Comparison of ENCODE assay signal across 9 cellular contexts in genomic region chr14:59631237-59631636, GRCh38. TPM values are rescaled to one million over a fixed set of nuclear protein-coding genes. Genes with fewer than 3 reads are reported as not detected.
DNase-seq lines count a peak whose midpoint lies in the region; ATAC-seq and TF ChIP-seq lines count a peak whose summit lies in the region.
"Had no signal": no experiment of that assay in that cellular context is flagged by ENCODE, and none has a peak within 500 bp of the region (broad histone marks: within the 10 kb centered on the region; RNA-seq: fewer than 3 reads in every experiment).

No MANE protein-coding gene starts in this region.

- peaks cover 11% of the 10 kb centered on the region for H3K4me1 Mint-ChIP-seq in CD14-positive monocyte
- peaks cover 1% of the 10 kb centered on the region for H3K4me1 Mint-ChIP-seq in activated T-cell treated with anti-CD3 and anti-CD28 coated beads, Interleukin-2, amount 50 U/mL, for 4 hours (ENCODE audit: low read depth)

- DNase-seq in CD14-positive monocyte (ENCODE audit: low spot score) = no peak
- peak; percentile 48 for DNase-seq in HEK293T (ENCODE audit: extremely low spot score)
- no peak for DNase-seq in RWPE2 (ENCODE audit: low spot score)
- DNase-seq in GM20000 (ENCODE audit: low spot score) = no peak
- no peak for DNase-seq in activated T-cell treated with anti-CD3 and anti-CD28 coated beads, Interleukin-2, amount 50 U/mL, for 4 hours
- DNase-seq in effector CD4-positive, alpha-beta T cell = no peak
- DNase-seq in effector memory CD4-positive, alpha-beta T cell = no peak

- peaks cover 60% of the 10 kb centered on the region for H3K27me3 ChIP-seq in RWPE2 (ENCODE audit: insufficient read depth, poor library complexity, severe bottlenecking)
- H3K27me3 ChIP-seq in iPS-18a (ENCODE audit: control insufficient read depth, insufficient read depth, low read length) = peaks cover 28% of the 10 kb centered on the region
- peaks cover 5% of the 10 kb centered on the region for H3K27me3 ChIP-seq in effector memory CD4-positive, alpha-beta T cell (replicated peaks; ENCODE audit: control insufficient read depth, insufficient read depth, low read length, poor library complexity, severe bottlenecking)

- H3K36me3 ChIP-seq in RWPE2 (ENCODE audit: low read depth) (no peaks in the 10 kb centered on the region), iPS-18a (ENCODE audit: control insufficient read depth, low read depth, low read length) (no peaks in the 10 kb centered on the region)
- no peaks in the 10 kb centered on the region for H3K36me3 ChIP-seq in effector memory CD4-positive, alpha-beta T cell (ENCODE audit: control insufficient read depth, insufficient read depth, low read length)
- H3K36me3 ChIP-seq: neutrophil had no signal

- H3K27me3 Mint-ChIP-seq in CD14-positive monocyte (ENCODE audit: low read depth in 3 of 3) = peaks cover 32 to 54% (median 39%) of the 10 kb centered on the region in 3 donors
- H3K27me3 Mint-ChIP-seq in activated T-cell treated with anti-CD3 and anti-CD28 coated beads, Interleukin-2, amount 50 U/mL, for 4 hours (ENCODE audit: low read depth) = peaks cover 35% of the 10 kb centered on the region

- H3K4me3 ChIP-seq in RWPE2 (ENCODE audit: severe bottlenecking) = no peak overlapping the region
- peak overlapping the region; percentile 67 for H3K4me3 ChIP-seq in iPS-18a (ENCODE audit: low read length)
- no peak overlapping the region for H3K4me3 ChIP-seq in effector memory CD4-positive, alpha-beta T cell (ENCODE audit: insufficient read depth, low read depth, low read length, poor library complexity, severe bottlenecking)

- peak overlapping the region in 1 of 2 donors; percentile 78 for H3K4me3 Mint-ChIP-seq in CD14-positive monocyte
- no peak overlapping the region for H3K4me3 Mint-ChIP-seq in activated T-cell treated with anti-CD3 and anti-CD28 coated beads, Interleukin-2, amount 50 U/mL, for 4 hours

- H3K9me3 Mint-ChIP-seq in CD14-positive monocyte = peaks cover 0 to 10% (median 0%) of the 10 kb centered on the region in 7 donors
- no peaks in the 10 kb centered on the region for H3K9me3 Mint-ChIP-seq in activated T-cell treated with anti-CD3 and anti-CD28 coated beads, Interleukin-2, amount 50 U/mL, for 4 hours

- H3K9me3 ChIP-seq in RWPE2 (ENCODE audit: severe bottlenecking) = no peaks in the 10 kb centered on the region
- H3K9me3 ChIP-seq in iPS-18a (ENCODE audit: control insufficient read depth, low read depth, low read length) = no peaks in the 10 kb centered on the region
- H3K9me3 ChIP-seq in effector memory CD4-positive, alpha-beta T cell (ENCODE audit: control insufficient read depth, low read length) = no peaks in the 10 kb centered on the region
- H3K9me3 ChIP-seq: neutrophil had no signal

- 0 out of 3 replicates have a peak, but pooled peaks have one; percentile 33 for ATAC-seq in RWPE2 (ENCODE audit: low read depth)
- no peak for ATAC-seq in activated T-cell treated with anti-CD3 and anti-CD28 coated beads, Interleukin-2, amount 50 U/mL, for 4 hours

- peaks cover 0 to 5% of the 10 kb centered on the region in 2 donors for H3K36me3 Mint-ChIP-seq in CD14-positive monocyte
- H3K36me3 Mint-ChIP-seq in activated T-cell treated with anti-CD3 and anti-CD28 coated beads, Interleukin-2, amount 50 U/mL, for 4 hours (ENCODE audit: insufficient read depth) = no peaks in the 10 kb centered on the region

- CTCF ChIA-PET in HEK293T (lab: Yijun Ruan, JAX) = no interaction called here

- no peak overlapping the region for H3K9ac ChIP-seq in iPS-18a (ENCODE audit: low read length)

- POLR2A ChIA-PET in HEK293T (lab: Yijun Ruan, JAX) = no interaction called here

- H3K4me1 ChIP-seq in RWPE2 (ENCODE audit: insufficient read depth, poor library complexity, severe bottlenecking) (no peaks in the 10 kb centered on the region), iPS-18a (ENCODE audit: control insufficient read depth, low read depth, low read length) (no peaks in the 10 kb centered on the region)
- no peaks in the 10 kb centered on the region for H3K4me1 ChIP-seq in effector memory CD4-positive, alpha-beta T cell (ENCODE audit: control insufficient read depth, insufficient read depth, low read length, poor library complexity, severe bottlenecking)

- H3K27ac Mint-ChIP-seq in CD14-positive monocyte = no peak overlapping the region

- no peak overlapping the region for H3K27ac ChIP-seq in RWPE2 (ENCODE audit: poor library complexity, severe bottlenecking)
- no peak overlapping the region for H3K27ac ChIP-seq in iPS-18a (ENCODE audit: low read length)
- no peak overlapping the region for H3K27ac ChIP-seq in effector memory CD4-positive, alpha-beta T cell (ENCODE audit: insufficient read depth, low read length, poor library complexity, severe bottlenecking)
- H3K27ac ChIP-seq: neutrophil had no signal

- TF ChIP-seq CTCF in CD14-positive monocyte (IDR thresholded peaks at IDR 0.05) (peak; percentile 48), RWPE2 (IDR thresholded peaks at IDR 0.05; ENCODE audit: poor library complexity, severe bottlenecking) (peak; percentile 32), GM20000 (IDR thresholded peaks at IDR 0.05; ENCODE audit: extremely low read depth, missing control alignments) (no peak)

- intact Hi-C loops in CD14-positive monocyte (cut with micrococcal nuclease) = loop anchor here in 1 of 2 donors (5.0 kb wide), 1 partner anchor 266 kb away; no protein-coding TSS in a partner anchor

TF ChIP-seq in HEK293T, 16 proteins besides CTCF, POLR2A, EP300 and RAD21:
- TF ChIP-seq LEF1 (IDR thresholded peaks at IDR 0.05; ENCODE audit: borderline replicate concordance) (no peak), ZNF384 (IDR thresholded peaks at IDR 0.05) (no peak), HDGF (IDR thresholded peaks at IDR 0.05; ENCODE audit: borderline replicate concordance) (no peak), FOXM1 (IDR thresholded peaks at IDR 0.05; ENCODE audit: borderline replicate concordance) (no peak), FOXA1 (IDR thresholded peaks at IDR 0.05) (no peak), BHLHE40 (IDR thresholded peaks at IDR 0.05; ENCODE audit: borderline replicate concordance) (no peak), CTBP1 (IDR thresholded peaks at IDR 0.05; ENCODE audit: borderline replicate concordance) (no peak), ELF4 (IDR thresholded peaks at IDR 0.05) (no peak), L3MBTL2 (conservative IDR thresholded peaks at IDR 0.05) (no peak), PKNOX1 (IDR thresholded peaks at IDR 0.05) (no peak), NFRKB (IDR thresholded peaks at IDR 0.05) (no peak)

RNA-seq across cellular contexts. Expression of gene CCDC175, which starts 54.6 kb away (rescaled TPM):
- not detected for polyA plus RNA-seq in CD14-positive monocyte
- total RNA-seq in activated T-cell treated with anti-CD3 and anti-CD28 coated beads, Interleukin-2, amount 50 U/mL, for 4 hours = not detected
